ENCODE assay signal across 10 cellular contexts in the genomic region with DNA sequence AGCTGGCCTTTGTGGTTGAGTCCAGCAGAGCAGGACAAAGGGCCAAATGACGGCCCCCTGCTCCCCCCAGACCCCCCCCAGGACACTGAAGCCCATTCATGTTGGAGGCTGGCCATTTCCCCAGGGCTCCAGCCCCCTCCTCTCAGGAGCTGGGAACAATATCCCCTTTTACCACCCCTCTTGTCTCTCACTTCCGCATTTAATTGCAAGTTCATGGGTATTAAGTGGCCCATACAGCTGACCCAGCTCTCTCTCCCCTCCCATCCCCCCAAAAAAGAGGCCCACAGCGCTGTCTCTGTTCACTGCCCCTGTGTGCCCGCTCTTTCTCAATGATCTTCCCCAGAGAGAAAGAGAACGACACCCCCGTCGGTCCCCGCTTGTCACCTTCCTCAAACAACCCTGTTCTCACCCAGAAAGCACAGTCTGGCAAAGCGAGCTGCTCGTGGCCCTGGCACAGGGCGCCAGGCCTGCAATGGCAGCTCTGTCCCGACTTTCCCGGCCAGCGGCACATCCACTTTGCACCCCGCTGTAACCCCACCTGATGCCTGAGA. TPM values are rescaled to one million over a fixed set of nuclear protein-coding genes. Genes with fewer than 3 reads are reported as not detected.
A peak's percentile ranks its signal among the peaks of the same experiment; 100 is the strongest.
DNase-seq lines count a peak whose midpoint lies in the region; ATAC-seq, FAIRE-seq and TF ChIP-seq lines count a peak whose summit lies in the region.
"Had no signal": no experiment of that assay in that cellular context is flagged by ENCODE, and none has a peak within 500 bp of the region (broad histone marks: within the 10 kb centered on the region; RNA-seq: fewer than 3 reads in every experiment).

No MANE protein-coding gene starts in this region.

- no peak for TF ChIP-seq EP300 in HepG2 (IDR thresholded peaks at IDR 0.05; ENCODE audit: low read depth in 2 of 2, low read length in 2 of 2)
- no peak for TF ChIP-seq EP300 in HepG2 (CRISPR knock-in tag; IDR thresholded peaks at IDR 0.05; ENCODE audit: borderline replicate concordance)
- no peak for TF ChIP-seq EP300 in H1 (IDR thresholded peaks at IDR 0.05; ENCODE audit: borderline replicate concordance in 1 of 2, low read depth in 2 of 2, low read length in 2 of 2)

- DNase-seq in right lobe of liver (peak in 2 of 3 donors; percentile 42 to 64), HepG2 (ENCODE audit: low spot score) (no peak), H1 (ENCODE audit: low read depth in 1 of 2, low spot score in 2 of 2) (peak in 1 of 2 experiments; percentile 58), mucosa of gallbladder (ENCODE audit: low spot score) (peak; percentile 26), epidermal melanocyte (ENCODE audit: insufficient read length, low spot score) (no peak), erythroblast (lab: John Stamatoyannopoulos, UW) (no peak)
- no peak for DNase-seq in stimulated activated CD4-positive, alpha-beta T cell treated with anti-CD3 and anti-CD28 coated beads, Interleukin-2, amount 100 ng/mL, for 48 hours
- DNase-seq: IMR-90 had no signal

- TF ChIP-seq CTCF in right lobe of liver (IDR thresholded peaks at IDR 0.05) (no peak), HepG2 (CRISPR knock-in tag; IDR thresholded peaks at IDR 0.05) (no peak), H1 (IDR thresholded peaks at IDR 0.05; ENCODE audit: control extremely low read depth in 1 of 3, insufficient read depth in 1 of 3, low read depth in 1 of 3, low read length in 3 of 3) (no peak)

- no peak overlapping the region for H3K27ac ChIP-seq in right lobe of liver
- no peak overlapping the region for H3K27ac ChIP-seq in HepG2 (ENCODE audit: extremely low read length, insufficient read depth, low read length)
- no peak overlapping the region for H3K27ac ChIP-seq in H1 (ENCODE audit: low read depth, low read length)

- H3K23ac ChIP-seq in H1 (ENCODE audit: insufficient read length) = no peak overlapping the region

- no peak overlapping the region for H4K91ac ChIP-seq in H1 (replicated peaks; ENCODE audit: insufficient read length, low read length)

- H3K23me2 ChIP-seq in H1 (ENCODE audit: low read depth, low read length) = no peaks in the 10 kb centered on the region; the same call in 1 of the 2 replicates

- H3K79me2 ChIP-seq in HepG2 (ENCODE audit: insufficient read depth, low read length) (no peaks in the 10 kb centered on the region), H1 (ENCODE audit: control insufficient read depth in 1 of 2, insufficient read depth in 2 of 2, low read length in 2 of 2) (no peaks in the 10 kb centered on the region)

- H3K4me3 ChIP-seq in right lobe of liver (no peak overlapping the region), HepG2 (replicated peaks in 1 of 3; ENCODE audit: insufficient read depth in 1 of 3, low read depth in 2 of 3, low read length in 3 of 3) (no peak overlapping the region), H1 (ENCODE audit: extremely low read depth in 1 of 4, insufficient read depth in 2 of 4, low read depth in 3 of 4, low read length in 4 of 4) (no peak overlapping the region)

- no peak overlapping the region for H4K5ac ChIP-seq in H1 (ENCODE audit: insufficient read length, low read depth, low read length)

- no peak overlapping the region for H2BK120ac ChIP-seq in H1 (replicated peaks; ENCODE audit: low read depth, low read length)

- CTCF ChIA-PET in HepG2 (lab: Yijun Ruan, JAX; ENCODE audit: low intra/inter-chr PET ratio, low total read pairs) (no interaction called here), H1 (lab: Charles Lee; ENCODE audit: partially characterized antibody) (interaction anchor here (0.7 to 2.2 kb wide), 6 partner anchors 43 to 140 kb away, joined by 3 to 8 read pairs (median 4); no protein-coding TSS in a partner anchor)

- H2AFZ ChIP-seq in HepG2 (ENCODE audit: low read length) (no peak overlapping the region), H1 (ENCODE audit: low read length) (no peak overlapping the region)

- peak overlapping the region; percentile 40; the same call in 1 of the 2 replicates for H2BK12ac ChIP-seq in H1 (ENCODE audit: low read depth, low read length)

- POLR2A ChIA-PET in HepG2 (lab: Yijun Ruan, JAX) (no interaction called here), H1 (lab: Charles Lee; ENCODE audit: partially characterized antibody) (interaction anchor here (0.6 to 1.1 kb wide), 2 partner anchors 26 to 1162 kb away, joined by 3 to 4 read pairs; no protein-coding TSS in a partner anchor)

- H4K20me1 ChIP-seq in HepG2 (ENCODE audit: insufficient read depth, low read length) (no peaks in the 10 kb centered on the region), H1 (replicated peaks in 1 of 2; ENCODE audit: control insufficient read depth in 1 of 2, insufficient read depth in 2 of 2, low read length in 2 of 2) (peaks cover 0 to 6% of the 10 kb centered on the region in 2 experiments)

- H3K27me3 ChIP-seq in right lobe of liver (no peaks in the 10 kb centered on the region), HepG2 (ENCODE audit: control insufficient read depth in 1 of 2, insufficient read depth in 2 of 2, low read length in 2 of 2) (peaks cover 8 to 46% of the 10 kb centered on the region in 2 experiments), H1 (replicated peaks in 1 of 4; ENCODE audit: control insufficient read depth in 3 of 4, extremely low read depth in 1 of 4, insufficient read depth in 3 of 4, low read length in 3 of 4) (no peaks in the 10 kb centered on the region)

- no peak overlapping the region for H3K4ac ChIP-seq in H1 (replicated peaks; ENCODE audit: insufficient read length, low read depth, low read length)

- H3K9me3 ChIP-seq in right lobe of liver = no peaks in the 10 kb centered on the region
- no peaks in the 10 kb centered on the region for H3K9me3 ChIP-seq in HepG2 (ENCODE audit: low read length)
- no peaks in the 10 kb centered on the region for H3K9me3 ChIP-seq in H1 (ENCODE audit: insufficient read depth in 2 of 2, low read depth in 1 of 2, low read length in 1 of 2)

- no peak overlapping the region; the same call in 1 of the 2 replicates for H3K18ac ChIP-seq in H1 (ENCODE audit: extremely low read depth, low read length)

- no peak overlapping the region for H2BK20ac ChIP-seq in H1 (ENCODE audit: low read length)

- 85% methylated on average over 11 of the region's 15 CpGs for WGBS in right lobe of liver (ENCODE audit: insufficient coverage, low coverage, low lambda C conversion rate, missing lambda C conversion rate)
- WGBS in HepG2 (ENCODE audit: low lambda C conversion rate) = 45% methylated on average over 14 of the region's 15 CpGs
- WGBS in H1 (ENCODE audit: extremely low coverage in 1 of 2, insufficient coverage in 1 of 2, insufficient read length in 1 of 2, insufficient replicate concordance in 2 of 2, low coverage in 1 of 2, low lambda C conversion rate in 2 of 2, missing lambda C conversion rate in 1 of 2), 2 experiments = 73% methylated on average over 14 of the region's 15 CpGs; no CpG with 5 or more reads in 1 of the 2 experiments

- peak; percentile 48 to 79 (median 54) for ATAC-seq in right lobe of liver
- ATAC-seq in HepG2 = no peak
- no peak for ATAC-seq in HG03108 (IDR thresholded peaks at IDR 0.05; ENCODE audit: unreplicated experiment)

- H3K4me1 ChIP-seq in right lobe of liver (peaks cover 0 to 7% (median 0%) of the 10 kb centered on the region in 4 donors), HepG2 (ENCODE audit: insufficient read depth, low read length) (no peaks in the 10 kb centered on the region), H1 (replicated peaks in 1 of 4; ENCODE audit: control insufficient read depth in 3 of 4, insufficient read depth in 4 of 4, low read length in 3 of 4) (peaks cover 4 to 27% (median 15%) of the 10 kb centered on the region in 4 experiments)

- H3K56ac ChIP-seq in H1 (replicated peaks; ENCODE audit: insufficient read length, low read depth, low read length) = no peak overlapping the region

- H3K36me3 ChIP-seq in right lobe of liver (no peaks in the 10 kb centered on the region), HepG2 (replicated peaks in 1 of 2; ENCODE audit: control insufficient read depth in 1 of 2, insufficient read depth in 2 of 2, low read length in 2 of 2) (no peaks in the 10 kb centered on the region), H1 (ENCODE audit: control insufficient read depth in 2 of 4, insufficient read depth in 4 of 4, low read length in 3 of 4) (no peaks in the 10 kb centered on the region)

- H4K8ac ChIP-seq in H1 (ENCODE audit: extremely low read depth, insufficient read depth, low read length) = no peak overlapping the region

- BruUV-seq in HepG2 (replicated peaks; lab: Mats Ljungman, UMichigan) = no TSS peak

- H2BK15ac ChIP-seq in H1 (ENCODE audit: low read length) = no peak overlapping the region

- H2BK5ac ChIP-seq in H1 (ENCODE audit: low read depth, low read length) = no peak overlapping the region

- FAIRE-seq in HepG2 (lab: Jason Lieb, UNC) = no peak
- FAIRE-seq in H1 (lab: Jason Lieb, UNC) = no peak
- FAIRE-seq: islet of Langerhans had no signal

- TF ChIP-seq RAD21 in HepG2 (CRISPR knock-in tag; IDR thresholded peaks at IDR 0.05) (no peak), H1 (IDR thresholded peaks at IDR 0.05 in 1 of 2, conservative IDR thresholded peaks at IDR 0.05 in 1 of 2; ENCODE audit: low read depth in 2 of 2, low read length in 2 of 2) (no peak)

- H3K14ac ChIP-seq in H1 (ENCODE audit: insufficient read length) = no peak overlapping the region

- TF ChIP-seq POLR2A in right lobe of liver (IDR thresholded peaks at IDR 0.05) (no peak), HepG2 (IDR thresholded peaks at IDR 0.05; ENCODE audit: insufficient read depth in 1 of 2, low read depth in 2 of 2, low read length in 2 of 2) (no peak), H1 (IDR thresholded peaks at IDR 0.05; ENCODE audit: control extremely low read depth in 1 of 2, low read depth in 2 of 2, low read length in 2 of 2) (no peak), erythroblast (IDR thresholded peaks at IDR 0.05; ENCODE audit: low read length) (no peak)

- in situ Hi-C loops in HepG2 (cut with HindIII; ENCODE audit: extremely low pct_ligation_motif_present, low pct_unique_long_range_greater_than_20kb) = no loop called here

- H3K4me2 ChIP-seq in HepG2 (ENCODE audit: low read depth, low read length) = no peak overlapping the region
- peak overlapping the region in 1 of 2 experiments; percentile 9; a peak in 3 of 4 replicates for H3K4me2 ChIP-seq in H1 (ENCODE audit: insufficient read depth in 1 of 2, low read depth in 2 of 2, low read length in 2 of 2)

- peaks cover 6% of the 10 kb centered on the region; the same call in 1 of the 2 replicates for H3K79me1 ChIP-seq in H1 (ENCODE audit: low read depth, low read length)

- H3K9ac ChIP-seq in HepG2 (ENCODE audit: insufficient read depth, low read depth, low read length) = no peak overlapping the region
- no peak overlapping the region for H3K9ac ChIP-seq in H1 (replicated peaks in 1 of 4; ENCODE audit: extremely low read depth in 1 of 4, low read depth in 3 of 4, low read length in 3 of 4)

- no peak overlapping the region for H2AK5ac ChIP-seq in H1 (ENCODE audit: low read depth, low read length)

- intact Hi-C loops in right lobe of liver (cut with DNase I) (no loop called here), HepG2 (cut with micrococcal nuclease; ENCODE audit: unreplicated experiment) (no loop called here)

RNA-seq across cellular contexts. Expression of a gene that starts 30.4 kb away (rescaled TPM):
- total RNA-seq in right lobe of liver = 10 to 100 TPM in 2 of 6 experiments, 1 to 10 TPM in 4; 4.4 to 11.1 (median 8.7) TPM
- total RNA-seq in HepG2 (2016; rRNA removed; fragmentation: Illumina TruSeq; extraction: Trizol) = 0.02 and 0.06 TPM in 2 replicates
- total RNA-seq in HepG2 (2016; cell fraction: cytosol; rRNA removed; fragmentation: Illumina TruSeq; extraction: Trizol; ENCODE audit: low read depth) = under 0.01 TPM in 1 of 2 replicates, not detected in the other
- 0.02 TPM in 1 of 2 replicates, not detected in the other for total RNA-seq in HepG2 (2016; cell fraction: insoluble cytoplasmic fraction; rRNA removed; fragmentation: Illumina TruSeq; extraction: Trizol)
- total RNA-seq in HepG2 (2016; cell fraction: membrane; rRNA removed; fragmentation: Illumina TruSeq; extraction: Trizol) = 0.03 and 0.56 TPM in 2 replicates
- not detected in 2 replicates for total RNA-seq in HepG2 (2016; cell fraction: nucleus; rRNA removed; fragmentation: Illumina TruSeq; extraction: Trizol)
- 0.04 and 0.05 TPM in 2 replicates for polyA plus RNA-seq in HepG2 (2011; rRNA removed)
- 0.03 and 0.07 TPM in 2 replicates for polyA plus RNA-seq in HepG2 (2011; cell fraction: cytosol; rRNA removed)
- 0.17 and 0.19 TPM in 2 replicates for polyA plus RNA-seq in HepG2 (2011; cell fraction: nucleus; rRNA removed)
- 0.03 and 0.05 TPM in 2 replicates for polyA plus RNA-seq in HepG2 (2012)
- polyA plus RNA-seq in HepG2 (2016; cell fraction: cytosol; fragmentation: Illumina TruSeq; extraction: Trizol; ENCODE audit: low read depth) = 0.02 TPM in 1 of 2 replicates, not detected in the other
- not detected in 2 replicates for polyA plus RNA-seq in HepG2 (2016; cell fraction: insoluble cytoplasmic fraction; fragmentation: Illumina TruSeq; extraction: Trizol; ENCODE audit: low read depth)
- not detected in 2 replicates for polyA plus RNA-seq in HepG2 (2016; cell fraction: membrane; fragmentation: Illumina TruSeq; extraction: Trizol; ENCODE audit: low read depth)
- polyA plus RNA-seq in HepG2 (2016; cell fraction: nucleus; fragmentation: Illumina TruSeq; extraction: Trizol; ENCODE audit: insufficient read depth, low read depth) = not detected in 2 replicates
- 0.08 and 15.2 TPM in 2 replicates for polyA minus RNA-seq in HepG2 (2011; rRNA and poly(A)+ RNA removed; ENCODE audit: low replicate concordance)
- polyA minus RNA-seq in HepG2 (2011; cell fraction: cytosol; rRNA and poly(A)+ RNA removed) = 0.20 and 0.44 TPM in 2 replicates
- polyA minus RNA-seq in HepG2 (2011; cell fraction: nucleus; rRNA and poly(A)+ RNA removed) = 0.12 and 0.13 TPM in 2 replicates
- 12.8 and 13.5 TPM in 2 replicates for total RNA-seq in H1 (2021; fragmentation: NEBNext Ultra II Directional; extraction: Animal tissue kit (Norgen Biotek cat#: 25700))
- 10.7 and 13.4 TPM in 2 replicates for polyA plus RNA-seq in H1 (2011; rRNA removed)
- polyA plus RNA-seq in H1 (2011; cell fraction: cytosol; rRNA removed) = 9.6 TPM
- polyA plus RNA-seq in H1 (2011; cell fraction: nucleus; rRNA removed) = 17.7 TPM
- 8.8 to 13.0 TPM (median 12.7 TPM) in 4 replicates for polyA plus RNA-seq in H1 (2012, experiment 1 of 2)
- polyA plus RNA-seq in H1 (2012, experiment 2 of 2) = 8.5 TPM
- polyA plus RNA-seq in H1 (2013, experiment 1 of 2) = 6.3 TPM
- polyA plus RNA-seq in H1 (2013, experiment 2 of 2) = 6.2 TPM
- polyA minus RNA-seq in H1 (2011; rRNA and poly(A)+ RNA removed) = 12.9 and 16.1 TPM in 2 replicates
- 9.6 TPM for polyA minus RNA-seq in H1 (2011; cell fraction: cytosol; rRNA and poly(A)+ RNA removed)
- polyA minus RNA-seq in H1 (2011; cell fraction: nucleus; rRNA and poly(A)+ RNA removed) = 8.8 TPM
- 29.8 TPM for total RNA-seq in mucosa of gallbladder

Comparison
In these comparisons a context has a peak if more than half of its experiments do, and no peak if none do; other contexts are left out.
1. ATAC-seq: peak in right lobe of liver (4 of 4); none in HepG2 (single experiment) and HG03108 (single experiment).
2. DNase-seq: peak in right lobe of liver (2 of 3) and mucosa of gallbladder (single experiment); none in HepG2 (single experiment), epidermal melanocyte (single experiment), stimulated activated CD4-positive, alpha-beta T cell treated with anti-CD3 and anti-CD28 coated beads, Interleukin-2, amount 100 ng/mL, for 48 hours (0 of 2) and erythroblast (0 of 2).